Comparison of ENCODE assay signal across 29 cellular contexts in the genomic region with DNA sequence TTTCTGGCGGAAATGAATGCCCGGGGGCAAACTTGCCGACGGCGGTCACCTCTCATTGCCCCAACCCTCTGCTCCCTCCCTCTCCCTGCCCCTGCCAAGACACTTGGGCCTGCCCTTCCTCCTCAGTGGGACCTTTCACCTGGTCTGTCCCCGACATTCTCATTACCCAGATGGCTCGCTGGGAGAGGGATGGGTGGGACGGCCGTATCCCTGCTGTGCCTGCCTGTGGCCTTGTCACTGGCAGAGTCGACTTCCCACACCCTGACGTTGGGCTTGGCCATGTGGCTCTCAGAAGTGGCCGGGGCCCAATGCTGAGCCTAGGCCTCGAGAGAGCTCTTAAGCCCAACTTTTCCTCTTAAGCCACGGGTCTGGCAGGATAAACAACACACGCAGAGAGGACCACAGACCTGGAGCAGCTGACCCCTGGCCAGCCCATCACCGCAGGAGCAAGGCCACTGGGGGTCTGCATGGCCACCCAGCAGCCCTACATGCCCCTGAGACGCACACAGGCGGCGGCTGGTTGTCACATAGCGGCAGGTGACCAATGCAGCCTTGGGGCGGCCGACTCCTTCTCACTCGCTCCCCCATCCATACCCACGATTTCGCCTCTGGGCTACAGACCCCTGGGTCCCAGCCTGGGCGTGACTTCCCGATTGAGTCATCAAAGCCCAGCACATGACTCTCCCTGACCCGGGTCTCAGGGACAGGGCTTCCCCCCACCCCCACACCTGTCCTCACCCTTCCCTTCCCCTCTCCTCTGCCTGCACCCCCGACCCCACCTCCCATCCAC.
"Had no signal": no experiment of that assay in that cellular context is flagged by ENCODE, and none has a peak within 500 bp of the region (broad histone marks: within the 10 kb centered on the region; RNA-seq: fewer than 3 reads in every experiment).

No MANE protein-coding gene starts in this region.

- H3K27ac Mint-ChIP-seq: activated B cell treated with CpG ODN at 0.5 μM for 24 hours; activated CD4-positive, alpha-beta T cell treated with anti-CD3 and anti-CD28 coated beads for 36 hours; activated naive CD8-positive, alpha-beta T cell treated with anti-CD3 and anti-CD28 coated beads, Interleukin-2, amount 10 ng/mL, durations not matched to agents 7 days and 5 days; activated T-helper 2 cell treated with anti-CD3 and anti-CD28 coated beads, Interferon-gamma antibody, Interleukin-2, Interleukin-4, amounts not matched to agents 10 μg/mL and 5 μg/mL and 100 μg/mL, durations not matched to agents 14 hours and 24 hours and 36 hours; stimulated activated naive CD8-positive, alpha-beta T cell treated with anti-CD3 and anti-CD28 coated beads, Interleukin-15, Interleukin-2, amounts not matched to agents 100 ng/mL and 50 ng/mL, for 24 hours; T-helper 1 cell treated with Interleukin-12 subunit alpha and Interleukin-12 subunit beta and Interleukin-4 antibody, amounts not matched to agents 30 μg/mL and 1 μg/mL, for 36 hours had no signal

- ATAC-seq: activated CD4-positive, alpha-beta T cell treated with anti-CD3 and anti-CD28 coated beads for 36 hours; activated T-cell treated with anti-CD3 and anti-CD28 coated beads, Interleukin-2, amount 50 U/mL, for 4 hours; foreskin keratinocyte; left lung; naive thymus-derived CD4-positive, alpha-beta T cell; psoas muscle; upper lobe of right lung had no signal

- H3K4me3 Mint-ChIP-seq: activated B cell treated with CpG ODN at 0.5 μM for 24 hours; activated CD4-positive, alpha-beta T cell treated with anti-CD3 and anti-CD28 coated beads for 36 hours; activated naive CD8-positive, alpha-beta T cell treated with anti-CD3 and anti-CD28 coated beads, Interleukin-2, amount 10 ng/mL, durations not matched to agents 7 days and 5 days; activated T-cell treated with anti-CD3 and anti-CD28 coated beads, Interleukin-2, amount 50 U/mL, for 4 hours; stimulated activated naive CD8-positive, alpha-beta T cell treated with anti-CD3 and anti-CD28 coated beads, Interleukin-15, Interleukin-2, amounts not matched to agents 100 ng/mL and 50 ng/mL, for 24 hours; T-helper 1 cell treated with Interleukin-12 subunit alpha and Interleukin-12 subunit beta and Interleukin-4 antibody, amounts not matched to agents 30 μg/mL and 1 μg/mL, for 36 hours had no signal

- H3K27ac ChIP-seq: cardiac muscle cell, foreskin keratinocyte, left lung, ovary, psoas muscle, thyroid gland, upper lobe of right lung had no signal

- H3K4me1 ChIP-seq: foreskin keratinocyte, left lung, psoas muscle, thyroid gland, upper lobe of right lung had no signal

- FAIRE-seq: endometrium, kidney had no signal

- H3K4me3 ChIP-seq: cardiac muscle cell, left lung, lung, ovary, psoas muscle, thyroid gland, upper lobe of right lung had no signal

- H3K4me1 Mint-ChIP-seq: activated B cell treated with CpG ODN at 0.5 μM for 24 hours; activated CD4-positive, alpha-beta T cell treated with anti-CD3 and anti-CD28 coated beads for 36 hours; activated naive CD8-positive, alpha-beta T cell treated with anti-CD3 and anti-CD28 coated beads, Interleukin-2, amount 10 ng/mL, durations not matched to agents 7 days and 5 days had no signal

- H3K9me3 ChIP-seq: thyroid gland had no signal

- H3K27me3 Mint-ChIP-seq: activated B cell treated with CpG ODN at 0.5 μM for 24 hours; activated CD4-positive, alpha-beta T cell treated with anti-CD3 and anti-CD28 coated beads for 36 hours; activated naive CD8-positive, alpha-beta T cell treated with anti-CD3 and anti-CD28 coated beads, Interleukin-2, amount 10 ng/mL, durations not matched to agents 7 days and 5 days; naive thymus-derived CD4-positive, alpha-beta T cell; stimulated activated naive CD8-positive, alpha-beta T cell treated with anti-CD3 and anti-CD28 coated beads, Interleukin-15, Interleukin-2, amounts not matched to agents 100 ng/mL and 50 ng/mL, for 24 hours had no signal

- DNase-seq: activated B cell treated with CpG ODN at 0.5 μM for 24 hours; activated CD4-positive, alpha-beta T cell treated with anti-CD3 and anti-CD28 coated beads for 36 hours; activated CD4-positive, alpha-beta T cell treated with anti-CD3 and anti-CD28 coated beads, Interleukin-2, amount 50 U/mL, for 4 hours; activated CD8-positive, alpha-beta memory T cell treated with anti-CD3 and anti-CD28 coated beads for 24 hours; activated CD8-positive, alpha-beta memory T cell treated with anti-CD3 and anti-CD28 coated beads, Interleukin-2, amount 50 U/mL, for 48 hours; activated naive CD4-positive, alpha-beta T cell treated with Interleukin-2 at 50 U/mL for 16 hours; activated naive CD8-positive, alpha-beta T cell treated with anti-CD3 and anti-CD28 coated beads, Interleukin-2, amount 10 ng/mL, durations not matched to agents 7 days and 5 days; activated T-cell treated with anti-CD3 and anti-CD28 coated beads, Interleukin-2, amount 50 U/mL, for 4 hours; amniotic stem cell; cortex of kidney; erythroblast; foreskin keratinocyte; kidney; naive thymus-derived CD4-positive, alpha-beta T cell; ovary; psoas muscle; stimulated activated CD4-positive, alpha-beta T cell treated with anti-CD3 and anti-CD28 coated beads, Interleukin-12 subunit alpha, Interleukin-12 subunit beta, amount 100 ng/mL, for 4 hours; stimulated activated CD4-positive, alpha-beta T cell treated with anti-CD3 and anti-CD28 coated beads, Interleukin-4, amount 100 ng/mL, for 4 hours; substantia nigra; T1000; thyroid gland; upper lobe of right lung had no signal

- H3K27me3 ChIP-seq: cardiac muscle cell, foreskin keratinocyte, left lung, ovary, thyroid gland, upper lobe of right lung had no signal
